Comparison of ENCODE assay signal across 14 cellular contexts in the genomic region with DNA sequence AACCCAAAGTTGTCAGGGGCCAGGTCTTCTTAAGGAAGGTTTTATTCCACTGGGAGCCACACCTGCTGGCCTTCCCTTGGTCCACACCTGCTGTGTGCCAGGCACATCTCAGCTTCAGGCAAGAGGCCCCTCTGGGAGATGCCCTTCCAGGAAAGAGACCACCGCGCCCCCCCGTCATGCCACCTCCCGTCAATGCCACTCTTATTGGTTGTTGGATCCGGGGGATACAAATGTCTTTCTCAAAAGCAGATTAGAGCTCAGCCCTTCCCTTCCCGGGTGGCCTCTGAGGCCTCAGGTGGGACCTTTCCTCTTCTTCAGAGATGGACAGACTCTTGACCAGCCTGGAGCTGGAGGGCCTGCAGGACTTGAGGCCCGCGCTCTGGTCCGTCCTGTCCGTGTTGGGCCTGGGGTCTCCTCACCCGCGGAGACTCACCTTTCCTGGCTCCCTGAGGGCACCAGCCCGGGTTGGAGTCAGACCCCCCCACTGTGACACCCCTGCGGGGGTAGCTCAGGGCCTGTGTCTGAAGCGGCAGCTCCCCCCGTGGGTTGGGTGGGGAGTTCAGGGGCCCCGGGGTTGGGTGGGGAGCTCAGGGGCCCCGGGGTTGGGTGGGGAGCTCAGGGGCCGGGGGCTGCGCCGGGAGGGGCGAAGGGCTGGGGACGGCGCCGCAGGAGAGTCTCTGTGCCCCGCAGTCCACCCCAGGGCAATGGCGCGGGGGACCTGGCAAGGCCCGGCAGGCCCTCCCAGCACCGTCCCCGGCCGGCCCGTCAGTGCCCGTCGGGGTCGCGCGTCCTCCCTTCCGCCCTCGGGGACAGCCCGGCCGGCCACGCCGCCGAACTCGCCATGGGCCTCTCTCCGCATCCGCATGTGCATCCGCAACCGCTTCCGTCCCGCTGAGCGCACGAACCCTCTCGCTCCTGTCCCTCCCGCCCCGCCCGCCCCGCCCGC. TPM values are rescaled to one million over a fixed set of nuclear protein-coding genes. Genes with fewer than 3 reads are reported as not detected.
A peak's percentile ranks its signal among the peaks of the same experiment; 100 is the strongest.
DNase-seq lines count a peak whose midpoint lies in the region; ATAC-seq and TF ChIP-seq lines count a peak whose summit lies in the region.
"Had no signal": no experiment of that assay in that cellular context is flagged by ENCODE, and none has a peak within 500 bp of the region (broad histone marks: within the 10 kb centered on the region; RNA-seq: fewer than 3 reads in every experiment).

No MANE protein-coding gene starts in this region.

- no peak for ATAC-seq in stimulated activated naive CD8-positive, alpha-beta T cell treated with anti-CD3 and anti-CD28 coated beads, Interleukin-15, Interleukin-2, amounts not matched to agents 100 U/mL and 50 U/mL, for 24 hours
- ATAC-seq in GM18867 (IDR thresholded peaks at IDR 0.05; ENCODE audit: unreplicated experiment) = no peak

- H3K27me3 ChIP-seq in esophagus muscularis mucosa (peaks cover 3 to 91% (median 47%) of the 10 kb centered on the region in 4 donors), transverse colon (peaks cover 100% of the 10 kb centered on the region)

- H3K36me3 ChIP-seq in esophagus muscularis mucosa = no peaks in the 10 kb centered on the region
- no peaks in the 10 kb centered on the region for H3K36me3 ChIP-seq in transverse colon

- 31% methylated on average over 31 of the region's 60 CpGs for WGBS in esophagus muscularis mucosa
- 24 to 60% methylated on average over 4 to 38 of the region's 60 CpGs for WGBS in transverse colon (ENCODE audit: low coverage in 1 of 2), 2 donors

- peaks cover 4 to 38% (median 30%) of the 10 kb centered on the region in 4 donors for H3K4me1 ChIP-seq in esophagus muscularis mucosa
- peaks cover 3 to 18% (median 15%) of the 10 kb centered on the region in 4 donors for H3K4me1 ChIP-seq in transverse colon

- H3K9me3 ChIP-seq in esophagus muscularis mucosa (no peaks in the 10 kb centered on the region), transverse colon (no peaks in the 10 kb centered on the region)

- no peak for TF ChIP-seq POLR2A in esophagus muscularis mucosa (IDR thresholded peaks at IDR 0.05; ENCODE audit: low read depth)
- no peak for TF ChIP-seq POLR2A in transverse colon (IDR thresholded peaks at IDR 0.05)

- no peak overlapping the region for H3K27ac ChIP-seq in esophagus muscularis mucosa (replicated peaks in 1 of 4)
- no peak overlapping the region for H3K27ac ChIP-seq in transverse colon
- H3K27ac ChIP-seq: HL-60 had no signal

- intact Hi-C loops in esophagus muscularis mucosa (cut with DNase I) (no loop called here), transverse colon (cut with DNase I; ENCODE audit: low total_unique reads) (no loop called here)

- DNase-seq in activated naive CD4-positive, alpha-beta T cell treated with Interleukin-2 at 50 U/mL for 16 hours = peak; percentile 13
- DNase-seq in activated naive CD4-positive, alpha-beta T cell (lab: John Stamatoyannopoulos, UW) = no peak
- DNase-seq in NOMO-1 treated with DMSO at 0.1 percent for 48 hours (lab: John Stamatoyannopoulos, UW; ENCODE audit: unreplicated experiment) (peak; percentile 62), esophagus muscularis mucosa (ENCODE audit: extremely low spot score) (no peak), DMS79 (lab: John Stamatoyannopoulos, UW) (no peak), transverse colon (no peak)
- peak; percentile 38 for DNase-seq in stimulated activated naive CD8-positive, alpha-beta T cell treated with anti-CD3 and anti-CD28 coated beads, Interleukin-15, Interleukin-2, amounts not matched to agents 100 U/mL and 50 U/mL, for 24 hours
- DNase-seq: anterior cingulate cortex; NCI-H1048; NCI-H748 treated with DMSO at 0.1 percent for 48 hours; stimulated activated CD4-positive, alpha-beta T cell treated with anti-CD3 and anti-CD28 coated beads, Interleukin-1b, Interleukin-23, amount 100 ng/mL, for 48 hours; stimulated activated naive CD4-positive, alpha-beta T cell had no signal

- in situ Hi-C loops in transverse colon (cut with MboI; ENCODE audit: low pct_ligation_motif_present in 1 of 4, low pct_unique_long_range_greater_than_20kb in 1 of 4, low sequenced_read_pairs in 3 of 4) = no loop called here

- TF ChIP-seq CTCF in esophagus muscularis mucosa (IDR thresholded peaks at IDR 0.05) = no peak
- TF ChIP-seq CTCF in transverse colon (IDR thresholded peaks at IDR 0.05) = no peak

- H3K4me3 ChIP-seq in esophagus muscularis mucosa (peak overlapping the region in 3 of 4 donors; percentile 12 to 31 (median 14)), transverse colon (peak overlapping the region in 1 of 4 donors; percentile 12)

- TF ChIP-seq EP300 in esophagus muscularis mucosa (IDR thresholded peaks at IDR 0.05) (no peak), transverse colon (IDR thresholded peaks at IDR 0.05; ENCODE audit: low read depth) (no peak)

RNA-seq across cellular contexts. Expression of a gene that starts 3.7 kb away (rescaled TPM):
- 1 to 10 TPM; 1.7 to 5.0 (median 2.8) TPM for total RNA-seq in esophagus muscularis mucosa
- total RNA-seq in transverse colon = 100 to 1,000 TPM in 3 of 4 donors, 1 to 10 TPM in 1; 4.8 to 701 (median 183) TPM

Comparison
In these comparisons a context has a peak if more than half of its experiments do, and no peak if none do; other contexts are left out.
1. DNase-seq: peak in activated naive CD4-positive, alpha-beta T cell treated with Interleukin-2 at 50 U/mL for 16 hours (single experiment), NOMO-1 treated with DMSO at 0.1 percent for 48 hours (single experiment) and stimulated activated naive CD8-positive, alpha-beta T cell treated with anti-CD3 and anti-CD28 coated beads, Interleukin-15, Interleukin-2, amounts not matched to agents 100 U/mL and 50 U/mL, for 24 hours (single experiment); none in activated naive CD4-positive, alpha-beta T cell (0 of 4), esophagus muscularis mucosa (single experiment), DMS79 (single experiment) and transverse colon (single experiment).